In the genomic region with DNA sequence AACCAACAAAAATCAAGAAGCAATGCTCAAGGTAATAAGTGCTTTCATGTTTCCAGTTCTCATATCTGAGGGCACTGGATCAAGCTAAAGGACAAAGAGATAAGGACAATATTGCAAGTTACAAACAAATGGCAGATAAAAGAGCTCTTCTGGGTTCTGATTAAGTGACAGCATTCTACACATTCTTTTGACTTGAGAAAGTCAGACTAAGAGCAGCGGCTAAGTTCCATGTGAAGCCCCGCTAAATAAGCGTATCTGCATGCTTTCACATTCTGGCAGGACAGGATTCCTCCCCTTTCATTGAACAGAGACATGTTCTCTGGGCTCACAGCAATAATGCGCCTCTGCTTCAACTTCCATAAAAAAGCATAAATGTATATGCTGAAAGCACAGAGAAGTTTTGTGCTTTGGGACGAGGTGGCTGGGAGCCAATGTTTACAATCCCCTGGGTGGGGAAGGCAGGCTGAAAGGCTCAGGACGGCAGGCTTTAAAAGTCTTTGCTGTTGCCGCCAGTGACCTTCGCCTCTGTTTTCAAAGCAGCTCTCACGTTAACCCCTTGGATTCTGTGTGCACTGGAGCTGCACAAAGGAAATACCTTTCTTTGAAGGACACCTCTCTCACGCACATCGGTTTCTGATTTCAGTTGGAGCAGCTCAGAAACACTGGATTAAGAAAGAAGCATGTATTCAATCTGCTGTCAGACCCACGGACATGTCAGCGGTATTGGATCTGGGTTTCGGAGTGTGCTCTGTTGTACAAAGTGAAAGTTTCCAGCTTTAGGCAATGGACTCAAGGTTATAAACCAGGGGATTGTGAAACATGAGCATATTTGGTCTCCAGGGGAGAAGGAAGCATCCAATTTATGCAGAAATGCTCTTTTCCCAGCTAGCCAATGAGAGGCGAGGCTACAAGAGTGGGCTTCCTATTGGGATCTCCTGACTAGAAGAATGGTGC, we compare ENCODE assay signal across 1 cellular context.
A peak's percentile ranks its signal among the peaks of the same experiment; 100 is the strongest.
TF ChIP-seq lines count a peak whose summit lies in the region.

No MANE protein-coding gene starts in this region.

TF ChIP-seq in HCT116, 20 proteins besides CTCF, POLR2A, EP300 and RAD21 (continued from another document):
- TF ChIP-seq SRF (IDR thresholded peaks at IDR 0.05; ENCODE audit: low read depth) (no peak), SIN3A (IDR thresholded peaks at IDR 0.05; ENCODE audit: low read depth) (peak; percentile 62; the same call in 1 of the 2 replicates), POLR2AphosphoS5 (IDR thresholded peaks at IDR 0.05; ENCODE audit: low read depth, low read length) (no peak), ELF1 (IDR thresholded peaks at IDR 0.05; ENCODE audit: borderline replicate concordance, low read depth) (no peak), JUND (IDR thresholded peaks at IDR 0.05) (0 out of 2 replicates have a peak, but pooled peaks have one; percentile 47)
